ENCODE assay signal across 15 cellular contexts in the genomic region with DNA sequence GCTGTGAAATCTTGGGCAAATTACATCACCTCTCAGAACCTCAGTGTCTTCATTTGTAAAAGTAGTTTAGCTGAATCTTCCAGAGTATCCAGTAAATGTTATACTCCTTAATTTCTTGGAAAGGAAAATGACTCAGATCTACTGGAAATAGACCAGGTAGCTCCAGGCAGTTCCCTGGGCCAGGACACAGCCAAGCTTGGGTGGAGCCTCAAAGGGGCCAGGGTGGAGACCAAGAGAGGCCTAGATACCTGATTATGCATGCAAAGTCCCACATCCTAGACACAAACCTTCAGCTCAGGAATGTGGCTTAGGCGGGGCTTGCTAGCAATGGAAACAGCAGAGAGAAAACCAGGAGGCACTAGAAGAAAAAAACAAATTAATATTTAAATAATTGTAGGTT.
DNase-seq lines count a peak whose midpoint lies in the region; ATAC-seq, FAIRE-seq and TF ChIP-seq lines count a peak whose summit lies in the region.
"Had no signal": no experiment of that assay in that cellular context is flagged by ENCODE, and none has a peak within 500 bp of the region (broad histone marks: within the 10 kb centered on the region; RNA-seq: fewer than 3 reads in every experiment).

No MANE protein-coding gene starts in this region.

- H3K4me3 ChIP-seq in left lung = no peak overlapping the region
- H3K4me3 ChIP-seq: BLaER1, Peyer's patch had no signal

- peaks cover 15% of the 10 kb centered on the region for H3K4me1 ChIP-seq in foreskin keratinocyte
- no peaks in the 10 kb centered on the region for H3K4me1 ChIP-seq in left lung
- H3K4me1 ChIP-seq: BLaER1, Peyer's patch had no signal

- peak overlapping the region; percentile 94 for H3K27ac ChIP-seq in VCaP
- H3K27ac ChIP-seq in foreskin keratinocyte = no peak overlapping the region
- H3K27ac ChIP-seq in left lung = no peak overlapping the region
- H3K27ac ChIP-seq: BLaER1, Peyer's patch had no signal

- H3K27me3 ChIP-seq in foreskin keratinocyte (no peaks in the 10 kb centered on the region), left lung (no peaks in the 10 kb centered on the region)
- H3K27me3 ChIP-seq: BLaER1, Peyer's patch had no signal

- peak; percentile 68 for DNase-seq in M059J (ENCODE audit: low read depth)
- DNase-seq in foreskin keratinocyte = peak; percentile 75 to 91
- no peak for DNase-seq in left lung
- no peak for DNase-seq in AG08396 (ENCODE audit: low spot score)
- DNase-seq in urothelium cell line (ENCODE audit: low spot score) = no peak
- DNase-seq: H9, Karpas-422, NCI-H1436 treated with DMSO at 0.1 percent for 48 hours, NCI-H2227 treated with DMSO at 0.1 percent for 48 hours, NCI-H69, Peyer's patch, SIG-M5 had no signal

- intact Hi-C loops in left lung (cut with DNase I) = no loop called here

- FAIRE-seq in urothelium cell line (lab: Jason Lieb, UNC) = no peak

- peak; percentile 86 for ATAC-seq in foreskin keratinocyte
- no peak for ATAC-seq in left lung
- ATAC-seq in HG03354 (IDR thresholded peaks at IDR 0.05; ENCODE audit: poor library complexity, severe bottlenecking, unreplicated experiment) = no peak

- no peaks in the 10 kb centered on the region for H3K36me3 ChIP-seq in left lung
- H3K36me3 ChIP-seq: BLaER1, Peyer's patch had no signal

- TF ChIP-seq CTCF in VCaP (conservative IDR thresholded peaks at IDR 0.05) (no peak), foreskin keratinocyte (conservative IDR thresholded peaks at IDR 0.05) (no peak), left lung (IDR thresholded peaks at IDR 0.05) (no peak)

- peaks cover 0 to 7% of the 10 kb centered on the region in 2 donors for H3K9me3 ChIP-seq in left lung
- H3K9me3 ChIP-seq: Peyer's patch had no signal

Comparison
In these comparisons a context has a peak if more than half of its experiments do, and no peak if none do; other contexts are left out.
1. DNase-seq: peak in M059J (single experiment) and foreskin keratinocyte (2 of 2); none in left lung (0 of 2), AG08396 (single experiment) and urothelium cell line (single experiment).